Comparison of ENCODE assay signal across 1 cellular context in genomic region chr4:26127001-26127400, GRCh38.
TF ChIP-seq lines count a peak whose summit lies in the region.

No MANE protein-coding gene starts in this region.

TF ChIP-seq in SK-N-SH treated with all-trans-retinoic acid at 6 μM for 48 hours, 23 proteins besides CTCF, POLR2A, EP300 and RAD21 (continued from another document):
- TF ChIP-seq, protein P1, sequence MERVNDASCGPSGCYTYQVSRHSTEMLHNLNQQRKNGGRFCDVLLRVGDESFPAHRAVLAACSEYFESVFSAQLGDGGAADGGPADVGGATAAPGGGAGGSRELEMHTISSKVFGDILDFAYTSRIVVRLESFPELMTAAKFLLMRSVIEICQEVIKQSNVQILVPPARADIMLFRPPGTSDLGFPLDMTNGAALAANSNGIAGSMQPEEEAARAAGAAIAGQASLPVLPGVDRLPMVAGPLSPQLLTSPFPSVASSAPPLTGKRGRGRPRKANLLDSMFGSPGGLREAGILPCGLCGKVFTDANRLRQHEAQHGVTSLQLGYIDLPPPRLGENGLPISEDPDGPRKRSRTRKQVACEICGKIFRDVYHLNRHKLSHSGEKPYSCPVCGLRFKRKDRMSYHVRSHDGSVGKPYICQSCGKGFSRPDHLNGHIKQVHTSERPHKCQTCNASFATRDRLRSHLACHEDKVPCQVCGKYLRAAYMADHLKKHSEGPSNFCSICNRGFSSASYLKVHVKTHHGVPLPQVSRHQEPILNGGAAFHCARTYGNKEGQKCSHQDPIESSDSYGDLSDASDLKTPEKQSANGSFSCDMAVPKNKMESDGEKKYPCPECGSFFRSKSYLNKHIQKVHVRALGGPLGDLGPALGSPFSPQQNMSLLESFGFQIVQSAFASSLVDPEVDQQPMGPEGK (CRISPR knock-in tag; IDR thresholded peaks at IDR 0.05; ENCODE audit: borderline replicate concordance): no peak
- TF ChIP-seq ZFP3 (CRISPR knock-in tag; IDR thresholded peaks at IDR 0.05) (no peak), SNAI2 (CRISPR knock-in tag; IDR thresholded peaks at IDR 0.05) (no peak), BACH2 (CRISPR knock-in tag; IDR thresholded peaks at IDR 0.05; ENCODE audit: borderline replicate concordance) (no peak), PPARA (CRISPR knock-in tag; IDR thresholded peaks at IDR 0.05; ENCODE audit: borderline replicate concordance) (no peak), RARB (CRISPR knock-in tag; IDR thresholded peaks at IDR 0.05) (no peak)
